Comparison of ENCODE assay signal across 8 cellular contexts in genomic region chr4:77697860-77698599, GRCh38.
A peak's percentile ranks its signal among the peaks of the same experiment; 100 is the strongest.
DNase-seq lines count a peak whose midpoint lies in the region; ATAC-seq, FAIRE-seq and TF ChIP-seq lines count a peak whose summit lies in the region.

No MANE protein-coding gene starts in this region.

- H3K36me3 ChIP-seq in H1 (ENCODE audit: control insufficient read depth in 2 of 4, insufficient read depth in 4 of 4, low read length in 3 of 4): no peaks in the 10 kb centered on the region

- H3K4me2 ChIP-seq in H1 (ENCODE audit: insufficient read depth in 1 of 2, low read depth in 2 of 2, low read length in 2 of 2): no peak overlapping the region; a peak in 1 of 4 replicates

- no peaks in the 10 kb centered on the region for H3K27me3 ChIP-seq in H1 (replicated peaks in 1 of 4; ENCODE audit: control insufficient read depth in 3 of 4, extremely low read depth in 1 of 4, insufficient read depth in 3 of 4, low read length in 3 of 4)

- H2AFZ ChIP-seq in H1 (ENCODE audit: low read length): peak overlapping the region; percentile 87

- H3K9me3 ChIP-seq in H1 (ENCODE audit: insufficient read depth in 2 of 2, low read depth in 1 of 2, low read length in 1 of 2): no peaks in the 10 kb centered on the region

- no peak overlapping the region for H4K5ac ChIP-seq in H1 (ENCODE audit: insufficient read length, low read depth, low read length)

- no peak overlapping the region for H3K56ac ChIP-seq in H1 (replicated peaks; ENCODE audit: insufficient read length, low read depth, low read length)

- no peaks in the 10 kb centered on the region for H3K4me1 Mint-ChIP-seq in activated naive CD8-positive, alpha-beta T cell treated with anti-CD3 and anti-CD28 coated beads, Interleukin-2, amount 10 ng/mL, durations not matched to agents 7 days and 5 days
- peaks cover 6% of the 10 kb centered on the region for H3K4me1 Mint-ChIP-seq in activated naive CD8-positive, alpha-beta T cell treated with anti-CD3 and anti-CD28 coated beads for 36 hours

- H2AK5ac ChIP-seq in H1 (ENCODE audit: low read depth, low read length): no peak overlapping the region

- H2BK15ac ChIP-seq in H1 (ENCODE audit: low read length): no peak overlapping the region

- no peak overlapping the region for H3K4me3 ChIP-seq in H1 (ENCODE audit: extremely low read depth in 1 of 4, insufficient read depth in 2 of 4, low read depth in 3 of 4, low read length in 4 of 4)

- no peak overlapping the region for H2BK5ac ChIP-seq in H1 (ENCODE audit: low read depth, low read length)

- H3K9me3 Mint-ChIP-seq in activated naive CD8-positive, alpha-beta T cell treated with anti-CD3 and anti-CD28 coated beads, Interleukin-2, amount 10 ng/mL, durations not matched to agents 7 days and 5 days: no peaks in the 10 kb centered on the region
- no peaks in the 10 kb centered on the region for H3K9me3 Mint-ChIP-seq in activated naive CD8-positive, alpha-beta T cell treated with anti-CD3 and anti-CD28 coated beads for 36 hours

- no peak overlapping the region for H3K27ac ChIP-seq in H1 (ENCODE audit: low read depth, low read length)

- no peaks in the 10 kb centered on the region for H3K23me2 ChIP-seq in H1 (ENCODE audit: low read depth, low read length)

- no peak overlapping the region for H2BK120ac ChIP-seq in H1 (replicated peaks; ENCODE audit: low read depth, low read length)

- peak; percentile 61 for ATAC-seq in activated naive CD8-positive, alpha-beta T cell treated with anti-CD3 and anti-CD28 coated beads, Interleukin-2, amount 10 ng/mL, durations not matched to agents 7 days and 5 days (ENCODE audit: low read depth)
- ATAC-seq in HG03175 (IDR thresholded peaks at IDR 0.05; ENCODE audit: unreplicated experiment): no peak

- H3K27ac Mint-ChIP-seq in activated naive CD8-positive, alpha-beta T cell treated with anti-CD3 and anti-CD28 coated beads, Interleukin-2, amount 10 ng/mL, durations not matched to agents 7 days and 5 days: no peak overlapping the region
- H3K27ac Mint-ChIP-seq in activated naive CD8-positive, alpha-beta T cell treated with anti-CD3 and anti-CD28 coated beads for 36 hours: no peak overlapping the region

- no peak overlapping the region for H3K4ac ChIP-seq in H1 (replicated peaks; ENCODE audit: insufficient read length, low read depth, low read length)

- POLR2A ChIA-PET in activated naive CD8-positive, alpha-beta T cell treated with anti-CD3 and anti-CD28 coated beads, Interleukin-2, amount 10 ng/mL, durations not matched to agents 7 days and 5 days (lab: Charles Lee): interaction anchor here (0.9 kb wide), 1 partner anchor 10 kb away, joined by 4 read pairs; no protein-coding TSS in a partner anchor
- POLR2A ChIA-PET in H1 (lab: Charles Lee; ENCODE audit: partially characterized antibody): interaction anchor here (0.6 kb wide), 1 partner anchor 19 kb away, joined by 3 read pairs; no protein-coding TSS in a partner anchor

- peak; percentile 79 to 84 for TF ChIP-seq RAD21 in H1 (IDR thresholded peaks at IDR 0.05 in 1 of 2, conservative IDR thresholded peaks at IDR 0.05 in 1 of 2; ENCODE audit: low read depth in 2 of 2, low read length in 2 of 2)

- H4K91ac ChIP-seq in H1 (replicated peaks; ENCODE audit: insufficient read length, low read length): no peak overlapping the region

- H3K4me1 ChIP-seq in H1 (replicated peaks in 1 of 4; ENCODE audit: control insufficient read depth in 3 of 4, insufficient read depth in 4 of 4, low read length in 3 of 4): peaks cover 0 to 9% (median 0%) of the 10 kb centered on the region in 4 experiments; a peak in 4 of 7 replicates

- no peak for TF ChIP-seq POLR2A in H1 (IDR thresholded peaks at IDR 0.05; ENCODE audit: control extremely low read depth in 1 of 2, low read depth in 2 of 2, low read length in 2 of 2)

- no peak for TF ChIP-seq EP300 in H1 (IDR thresholded peaks at IDR 0.05; ENCODE audit: borderline replicate concordance in 1 of 2, low read depth in 2 of 2, low read length in 2 of 2)

- H3K9ac ChIP-seq in H1 (replicated peaks in 1 of 4; ENCODE audit: extremely low read depth in 1 of 4, low read depth in 3 of 4, low read length in 3 of 4): no peak overlapping the region

- WGBS in H1 (ENCODE audit: extremely low coverage in 1 of 2, insufficient coverage in 1 of 2, insufficient read length in 1 of 2, insufficient replicate concordance in 2 of 2, low coverage in 1 of 2, low lambda C conversion rate in 2 of 2, missing lambda C conversion rate in 1 of 2), 2 experiments: 73% methylated on average over 10 of the region's 10 CpGs; no CpG with 5 or more reads in 1 of the 2 experiments

- H3K79me1 ChIP-seq in H1 (ENCODE audit: low read depth, low read length): no peaks in the 10 kb centered on the region

- DNase-seq in activated naive CD8-positive, alpha-beta T cell treated with anti-CD3 and anti-CD28 coated beads, Interleukin-2, amount 10 ng/mL, durations not matched to agents 7 days and 5 days: no peak
- no peak for DNase-seq in activated naive CD8-positive, alpha-beta T cell treated with anti-CD3 and anti-CD28 coated beads for 36 hours
- DNase-seq in NCI-H774 (lab: John Stamatoyannopoulos, UW): peak; percentile 18
- DNase-seq in H1 (ENCODE audit: low read depth in 1 of 2, low spot score in 2 of 2): no peak
- DNase-seq in midbrain (lab: John Stamatoyannopoulos, UW): peak; percentile 36
- no peak for DNase-seq in GM19240 (ENCODE audit: insufficient read length, low spot score)
- no peak for DNase-seq in NK-92 treated with Interleukin-12 subunit alpha and Interleukin-12 subunit beta, amount 100 ng/mL, for 24 hours (lab: John Stamatoyannopoulos, UW)

- no peak overlapping the region for H2BK20ac ChIP-seq in H1 (ENCODE audit: low read length)

- TF ChIP-seq CTCF in H1 (IDR thresholded peaks at IDR 0.05; ENCODE audit: control extremely low read depth in 1 of 3, insufficient read depth in 1 of 3, low read depth in 1 of 3, low read length in 3 of 3): peak; percentile 54 to 77 (median 71)

- H4K20me1 ChIP-seq in H1 (replicated peaks in 1 of 2; ENCODE audit: control insufficient read depth in 1 of 2, insufficient read depth in 2 of 2, low read length in 2 of 2): no peaks in the 10 kb centered on the region

- H4K8ac ChIP-seq in H1 (ENCODE audit: extremely low read depth, insufficient read depth, low read length): no peak overlapping the region; the same call in 1 of the 2 replicates

- CTCF ChIA-PET in H1 (lab: Charles Lee; ENCODE audit: partially characterized antibody): interaction anchor here (0.6 to 2.2 kb wide), 23 partner anchors 8 to 346 kb away, joined by 3 to 17 read pairs (median 3); no protein-coding TSS in a partner anchor

- H3K79me2 ChIP-seq in H1 (ENCODE audit: control insufficient read depth in 1 of 2, insufficient read depth in 2 of 2, low read length in 2 of 2): no peaks in the 10 kb centered on the region

- FAIRE-seq in H1 (lab: Jason Lieb, UNC): peak; percentile 80

- H3K14ac ChIP-seq in H1 (ENCODE audit: insufficient read length): no peak overlapping the region

- no peak overlapping the region for H3K18ac ChIP-seq in H1 (ENCODE audit: extremely low read depth, low read length)

- H3K36me3 Mint-ChIP-seq in activated naive CD8-positive, alpha-beta T cell treated with anti-CD3 and anti-CD28 coated beads, Interleukin-2, amount 10 ng/mL, durations not matched to agents 7 days and 5 days: no peaks in the 10 kb centered on the region
- no peaks in the 10 kb centered on the region for H3K36me3 Mint-ChIP-seq in activated naive CD8-positive, alpha-beta T cell treated with anti-CD3 and anti-CD28 coated beads for 36 hours

- no peak overlapping the region for H2BK12ac ChIP-seq in H1 (ENCODE audit: low read depth, low read length)

- no peak overlapping the region for H3K23ac ChIP-seq in H1 (ENCODE audit: insufficient read length)

- no peak overlapping the region for H3K4me3 Mint-ChIP-seq in activated naive CD8-positive, alpha-beta T cell treated with anti-CD3 and anti-CD28 coated beads, Interleukin-2, amount 10 ng/mL, durations not matched to agents 7 days and 5 days
- H3K4me3 Mint-ChIP-seq in activated naive CD8-positive, alpha-beta T cell treated with anti-CD3 and anti-CD28 coated beads for 36 hours: no peak overlapping the region

- H3K27me3 Mint-ChIP-seq in activated naive CD8-positive, alpha-beta T cell treated with anti-CD3 and anti-CD28 coated beads, Interleukin-2, amount 10 ng/mL, durations not matched to agents 7 days and 5 days: peaks cover 6% of the 10 kb centered on the region
- no peaks in the 10 kb centered on the region for H3K27me3 Mint-ChIP-seq in activated naive CD8-positive, alpha-beta T cell treated with anti-CD3 and anti-CD28 coated beads for 36 hours

TF ChIP-seq in H1, 55 proteins besides CTCF, POLR2A, EP300 and RAD21 (continues in another document):
- no peak for TF ChIP-seq CHD2 (IDR thresholded peaks at IDR 0.05; ENCODE audit: low read length)

Comparison
In these comparisons a context has a peak if more than half of its experiments do, and no peak if none do; other contexts are left out.
1. DNase-seq: peak in NCI-H774 (single experiment) and midbrain (single experiment); none in activated naive CD8-positive, alpha-beta T cell treated with anti-CD3 and anti-CD28 coated beads, Interleukin-2, amount 10 ng/mL, durations not matched to agents 7 days and 5 days (single experiment), activated naive CD8-positive, alpha-beta T cell treated with anti-CD3 and anti-CD28 coated beads for 36 hours (single experiment), H1 (0 of 2), GM19240 (single experiment) and NK-92 treated with Interleukin-12 subunit alpha and Interleukin-12 subunit beta, amount 100 ng/mL, for 24 hours (single experiment).